ENCODE assay signal across 18 cellular contexts in the genomic region with DNA sequence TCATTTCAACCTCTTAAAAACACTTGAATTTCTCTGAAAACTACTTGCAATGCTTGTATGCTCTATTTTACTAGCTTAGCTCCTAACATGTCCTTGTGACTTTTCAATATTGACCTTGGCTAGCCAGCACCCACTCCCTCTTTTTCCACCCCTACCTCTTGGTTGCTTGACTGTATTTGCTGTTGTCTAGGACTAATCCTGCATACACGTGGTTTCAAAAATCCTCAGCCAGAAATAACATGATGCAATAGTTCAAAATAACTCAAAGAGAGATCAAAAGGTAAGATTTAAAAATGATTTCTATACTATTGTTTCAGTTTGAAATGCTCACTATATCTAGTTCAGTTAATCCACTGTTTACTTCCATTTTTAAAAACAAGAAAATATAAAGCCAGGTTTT.
"Had no signal": no experiment of that assay in that cellular context is flagged by ENCODE, and none has a peak within 500 bp of the region (broad histone marks: within the 10 kb centered on the region; RNA-seq: fewer than 3 reads in every experiment).

No MANE protein-coding gene starts in this region.

- DNase-seq: activated CD4-positive, alpha-beta T cell treated with anti-CD3 and anti-CD28 coated beads, Interleukin-2, amount 10 ng/mL, durations not matched to agents 7 days and 5 days; activated CD4-positive, CD25-positive, alpha-beta regulatory T cell; activated CD8-positive, alpha-beta T cell treated with anti-CD3 and anti-CD28 coated beads, Interleukin-2, amount 10 ng/mL, durations not matched to agents 7 days and 5 days; activated naive CD4-positive, alpha-beta T cell treated with Interleukin-2 at 50 U/mL for 16 hours; activated T-cell treated with anti-CD3 and anti-CD28 coated beads, Interleukin-2, amount 50 U/mL, for 24 hours; anterior cingulate cortex; cortex of kidney; effector CD4-positive, alpha-beta T cell; left cardiac atrium; lower lobe of right lung; naive thymus-derived CD8-positive, alpha-beta T cell; stimulated activated naive CD4-positive, alpha-beta T cell; thyroid gland had no signal

- H3K27me3 Mint-ChIP-seq: activated CD4-positive, alpha-beta T cell treated with anti-CD3 and anti-CD28 coated beads, Interleukin-2, amount 10 ng/mL, durations not matched to agents 7 days and 5 days; activated T-cell treated with anti-CD3 and anti-CD28 coated beads, Interleukin-2, amount 50 U/mL, for 24 hours had no signal

- H3K4me3 Mint-ChIP-seq: activated CD4-positive, alpha-beta T cell treated with anti-CD3 and anti-CD28 coated beads, Interleukin-2, amount 10 ng/mL, durations not matched to agents 7 days and 5 days; activated CD8-positive, alpha-beta T cell treated with anti-CD3 and anti-CD28 coated beads, Interleukin-2, amount 10 ng/mL, durations not matched to agents 7 days and 5 days; activated T-cell treated with anti-CD3 and anti-CD28 coated beads, Interleukin-2, amount 50 U/mL, for 24 hours; naive thymus-derived CD8-positive, alpha-beta T cell; T-helper 2 cell treated with Interferon-gamma antibody and Interleukin-4, amounts not matched to agents 5 μg/mL and 100 μg/mL, for 36 hours had no signal

- H3K36me3 ChIP-seq: lower lobe of right lung, thyroid gland had no signal

- FAIRE-seq: islet of Langerhans, TTC549 had no signal

- H3K9me3 ChIP-seq: lower lobe of right lung, thyroid gland had no signal

- H3K36me3 Mint-ChIP-seq: naive thymus-derived CD8-positive, alpha-beta T cell had no signal

- H3K27ac ChIP-seq: lower lobe of right lung, thyroid gland had no signal

- H3K4me1 ChIP-seq: lower lobe of right lung, thyroid gland had no signal

- H3K27ac Mint-ChIP-seq: activated CD4-positive, alpha-beta T cell treated with anti-CD3 and anti-CD28 coated beads, Interleukin-2, amount 10 ng/mL, durations not matched to agents 7 days and 5 days; activated CD8-positive, alpha-beta T cell treated with anti-CD3 and anti-CD28 coated beads, Interleukin-2, amount 10 ng/mL, durations not matched to agents 7 days and 5 days; activated T-cell treated with anti-CD3 and anti-CD28 coated beads, Interleukin-2, amount 50 U/mL, for 24 hours; activated T-helper 2 cell treated with anti-CD3 and anti-CD28 coated beads, Interferon-gamma antibody, Interleukin-2, Interleukin-4, amounts not matched to agents 10 μg/mL and 5 μg/mL and 100 μg/mL, durations not matched to agents 14 hours and 24 hours and 36 hours; naive thymus-derived CD8-positive, alpha-beta T cell; T-helper 2 cell treated with Interferon-gamma antibody and Interleukin-4, amounts not matched to agents 5 μg/mL and 100 μg/mL, for 36 hours had no signal

- H3K27me3 ChIP-seq: thyroid gland had no signal

- H3K4me3 ChIP-seq: lower lobe of right lung, thyroid gland had no signal

- H3K4me1 Mint-ChIP-seq: activated CD4-positive, alpha-beta T cell treated with anti-CD3 and anti-CD28 coated beads, Interleukin-2, amount 10 ng/mL, durations not matched to agents 7 days and 5 days; naive thymus-derived CD8-positive, alpha-beta T cell had no signal

- ATAC-seq: activated CD8-positive, alpha-beta T cell treated with anti-CD3 and anti-CD28 coated beads, Interleukin-2, amount 10 ng/mL, durations not matched to agents 7 days and 5 days; esophagus mucosa; lower lobe of right lung; naive thymus-derived CD8-positive, alpha-beta T cell had no signal

- H3K9me3 Mint-ChIP-seq: activated CD4-positive, alpha-beta T cell treated with anti-CD3 and anti-CD28 coated beads, Interleukin-2, amount 10 ng/mL, durations not matched to agents 7 days and 5 days; activated T-cell treated with anti-CD3 and anti-CD28 coated beads, Interleukin-2, amount 50 U/mL, for 24 hours; T-helper 2 cell treated with Interferon-gamma antibody and Interleukin-4, amounts not matched to agents 5 μg/mL and 100 μg/mL, for 36 hours had no signal
